In the genomic region with DNA sequence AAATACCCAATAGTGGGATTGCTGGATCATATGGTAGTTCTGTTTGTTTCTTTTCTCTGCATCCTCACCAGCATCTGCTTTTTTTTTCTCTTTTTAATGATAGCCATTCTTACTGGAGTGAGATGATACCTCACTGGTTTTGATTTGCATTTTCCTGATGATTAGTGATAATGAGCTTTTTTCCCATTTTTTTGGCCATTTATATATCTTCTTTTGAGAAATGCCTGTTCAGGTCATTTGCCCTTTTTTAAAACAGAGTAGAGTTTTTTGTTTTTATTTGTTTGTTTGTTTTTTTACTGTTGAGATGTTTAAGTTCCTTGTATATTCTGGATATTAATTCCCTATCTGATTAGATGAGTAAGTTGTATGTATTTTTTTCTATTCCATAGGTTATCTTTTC, we compare ENCODE assay signal across 23 cellular contexts.
A peak's percentile ranks its signal among the peaks of the same experiment; 100 is the strongest.
DNase-seq lines count a peak whose midpoint lies in the region; ATAC-seq, FAIRE-seq and TF ChIP-seq lines count a peak whose summit lies in the region.
"Had no signal": no experiment of that assay in that cellular context is flagged by ENCODE, and none has a peak within 500 bp of the region (broad histone marks: within the 10 kb centered on the region; RNA-seq: fewer than 3 reads in every experiment).

No MANE protein-coding gene starts in this region.

- H3K9me1 ChIP-seq in K562 (ENCODE audit: control insufficient read depth, insufficient read depth, low read length): no peaks in the 10 kb centered on the region

- H3K27ac ChIP-seq in K562 (ENCODE audit: extremely low read depth, low read depth, low read length) (no peak overlapping the region), pancreas (no peak overlapping the region)
- H3K27ac ChIP-seq: 22Rv1; BLaER1 treated with 17β-estradiol and CSF1 and Interleukin-3, amounts not matched to agents 10 nM and 100 nM; C4-2B had no signal

- H2AFZ ChIP-seq in K562 (ENCODE audit: low read depth, low read length): no peak overlapping the region

- H3K9ac ChIP-seq in K562 (ENCODE audit: insufficient read depth in 1 of 2, low read depth in 2 of 2, low read length in 2 of 2): no peak overlapping the region
- H3K9ac ChIP-seq: BLaER1 treated with 17β-estradiol and CSF1 and Interleukin-3, amounts not matched to agents 10 nM and 100 nM had no signal

- no peak for TF ChIP-seq CTCF in K562 (IDR thresholded peaks at IDR 0.05 in 2 of 3, conservative IDR thresholded peaks at IDR 0.05 in 1 of 3; ENCODE audit: insufficient read depth in 2 of 3, low read depth in 1 of 3, low read length in 3 of 3)
- no peak for TF ChIP-seq CTCF in pancreas (IDR thresholded peaks at IDR 0.05)
- TF ChIP-seq CTCF in activated CD8-positive, alpha-beta T cell treated with anti-CD3 and anti-CD28 coated beads for 36 hours (IDR thresholded peaks at IDR 0.05): no peak

- peak overlapping the region; percentile 43 for H3K27ac Mint-ChIP-seq in activated T-cell treated with anti-CD3 and anti-CD28 coated beads, Interleukin-2, amount 50 U/mL, for 72 hours
- no peak overlapping the region for H3K27ac Mint-ChIP-seq in activated CD8-positive, alpha-beta T cell treated with anti-CD3 and anti-CD28 coated beads for 36 hours
- H3K27ac Mint-ChIP-seq: B cell; CD4-positive, alpha-beta T cell; CD8-positive, alpha-beta T cell had no signal

- no TSS peak for BruUV-seq in K562 (replicated peaks; lab: Mats Ljungman, UMichigan)

- no peaks in the 10 kb centered on the region for H3K79me2 ChIP-seq in K562 (ENCODE audit: control insufficient read depth, insufficient read depth, low read length)

- FAIRE-seq in G401.6 (lab: Jason Lieb, UNC): peak; percentile 21
- no peak for FAIRE-seq in K562 (lab: Jason Lieb, UNC)
- FAIRE-seq in pancreas (lab: Jason Lieb, UNC): peak; percentile 32
- FAIRE-seq: GM19239 had no signal

- no peaks in the 10 kb centered on the region for H4K20me1 ChIP-seq in K562 (replicated peaks; ENCODE audit: control insufficient read depth, insufficient read depth, low read length)
- H4K20me1 ChIP-seq: BLaER1 treated with 17β-estradiol and CSF1 and Interleukin-3, amounts not matched to agents 10 nM and 100 nM had no signal

- no peak overlapping the region for H3K4me3 ChIP-seq in K562
- no peak overlapping the region for H3K4me3 ChIP-seq in pancreas
- H3K4me3 ChIP-seq: BLaER1 treated with 17β-estradiol and CSF1 and Interleukin-3, amounts not matched to agents 10 nM and 100 nM had no signal

- no peak for TF ChIP-seq POLR2A in K562 (conservative IDR thresholded peaks at IDR 0.05)

- CTCF ChIA-PET in K562 (lab: Yijun Ruan, JAX; ENCODE audit: low intra/inter-chr PET ratio): no interaction called here
- CTCF ChIA-PET in activated CD8-positive, alpha-beta T cell treated with anti-CD3 and anti-CD28 coated beads for 36 hours (lab: Charles Lee): no interaction called here

- no peak for TF ChIP-seq EP300 in K562 (IDR thresholded peaks at IDR 0.05; ENCODE audit: low read length)

- H3K27me3 ChIP-seq in K562 (ENCODE audit: control insufficient read depth in 2 of 2, insufficient read depth in 2 of 2, low read length in 2 of 2): no peaks in the 10 kb centered on the region
- no peaks in the 10 kb centered on the region for H3K27me3 ChIP-seq in pancreas
- H3K27me3 ChIP-seq: BLaER1 treated with 17β-estradiol and CSF1 and Interleukin-3, amounts not matched to agents 10 nM and 100 nM had no signal

- H3K4me3 Mint-ChIP-seq in activated T-cell treated with anti-CD3 and anti-CD28 coated beads, Interleukin-2, amount 50 U/mL, for 72 hours: no peak overlapping the region
- no peak overlapping the region for H3K4me3 Mint-ChIP-seq in activated CD8-positive, alpha-beta T cell treated with anti-CD3 and anti-CD28 coated beads for 36 hours
- H3K4me3 Mint-ChIP-seq: B cell; CD4-positive, alpha-beta T cell; CD8-positive, alpha-beta T cell had no signal

- no peak for ATAC-seq in activated T-cell treated with anti-CD3 and anti-CD28 coated beads, Interleukin-2, amount 50 U/mL, for 72 hours (replicated peaks in 1 of 2)
- ATAC-seq in K562 (no peak), pancreas (no peak), HG03460 (IDR thresholded peaks at IDR 0.05; ENCODE audit: unreplicated experiment) (no peak)
- ATAC-seq in activated CD8-positive, alpha-beta T cell treated with anti-CD3 and anti-CD28 coated beads for 36 hours: no peak
- ATAC-seq: CD8-positive, alpha-beta T cell had no signal

- H3K4me2 ChIP-seq in K562 (ENCODE audit: insufficient read depth, low read length): no peak overlapping the region
- H3K4me2 ChIP-seq: BLaER1 treated with 17β-estradiol and CSF1 and Interleukin-3, amounts not matched to agents 10 nM and 100 nM had no signal

- POLR2A ChIA-PET in K562 (lab: Yijun Ruan, JAX): no interaction called here
- POLR2A ChIA-PET in activated CD8-positive, alpha-beta T cell treated with anti-CD3 and anti-CD28 coated beads for 36 hours (lab: Charles Lee): no interaction called here

- H3K4me1 ChIP-seq in K562 (replicated peaks in 1 of 2; ENCODE audit: control insufficient read depth in 2 of 2, insufficient read depth in 2 of 2, low read length in 2 of 2): no peaks in the 10 kb centered on the region
- no peaks in the 10 kb centered on the region for H3K4me1 ChIP-seq in pancreas
- H3K4me1 ChIP-seq: BLaER1 treated with 17β-estradiol and CSF1 and Interleukin-3, amounts not matched to agents 10 nM and 100 nM had no signal

- no peak for DNase-seq in activated T-cell treated with anti-CD3 and anti-CD28 coated beads, Interleukin-2, amount 50 U/mL, for 72 hours
- DNase-seq in activated T-cell treated with anti-CD3 and anti-CD28 coated beads for 4 hours (no peak), K562 (ENCODE audit: extremely low read depth in 1 of 4, low spot score in 3 of 4) (no peak), pancreas (no peak), COR-L47 (lab: John Stamatoyannopoulos, UW) (no peak)
- DNase-seq in activated CD8-positive, alpha-beta T cell treated with anti-CD3 and anti-CD28 coated beads for 36 hours: no peak
- DNase-seq: AML-193; CD4-positive, alpha-beta T cell; CD8-positive, alpha-beta T cell; DMS 273 treated with DMSO at 0.1 percent for 48 hours; DMS153; DMS53; DMS79; DND-41; EL; GF-D8 had no signal

- intact Hi-C loops in K562 (cut with micrococcal nuclease): no loop called here
- intact Hi-C loops in pancreas (cut with DNase I): no loop called here
- intact Hi-C loops in activated CD8-positive, alpha-beta T cell treated with anti-CD3 and anti-CD28 coated beads for 36 hours (cut with micrococcal nuclease): no loop called here

- H3K4me1 Mint-ChIP-seq in activated T-cell treated with anti-CD3 and anti-CD28 coated beads, Interleukin-2, amount 50 U/mL, for 72 hours (ENCODE audit: low read depth): no peaks in the 10 kb centered on the region
- H3K4me1 Mint-ChIP-seq in activated CD8-positive, alpha-beta T cell treated with anti-CD3 and anti-CD28 coated beads for 36 hours (ENCODE audit: low read depth): no peaks in the 10 kb centered on the region
- H3K4me1 Mint-ChIP-seq: B cell had no signal

- H3K9me3 Mint-ChIP-seq in activated T-cell treated with anti-CD3 and anti-CD28 coated beads, Interleukin-2, amount 50 U/mL, for 72 hours: peaks cover 4 to 8% of the 10 kb centered on the region in 2 donors
- H3K9me3 Mint-ChIP-seq in activated CD8-positive, alpha-beta T cell treated with anti-CD3 and anti-CD28 coated beads for 36 hours: peaks cover 10% of the 10 kb centered on the region

- no peaks in the 10 kb centered on the region for H3K27me3 Mint-ChIP-seq in activated T-cell treated with anti-CD3 and anti-CD28 coated beads, Interleukin-2, amount 50 U/mL, for 72 hours (ENCODE audit: low read depth)
- no peaks in the 10 kb centered on the region for H3K27me3 Mint-ChIP-seq in activated CD8-positive, alpha-beta T cell treated with anti-CD3 and anti-CD28 coated beads for 36 hours
- H3K27me3 Mint-ChIP-seq: B cell; CD4-positive, alpha-beta T cell had no signal

- TF ChIP-seq RAD21 in K562 (CRISPR knock-in tag; conservative IDR thresholded peaks at IDR 0.05 in 1 of 2, IDR thresholded peaks at IDR 0.05 in 1 of 2): no peak

- H3K36me3 ChIP-seq in K562 (ENCODE audit: control insufficient read depth, insufficient read depth, low read length) (no peaks in the 10 kb centered on the region), pancreas (no peaks in the 10 kb centered on the region)

- H3K9me3 ChIP-seq in K562 (replicated peaks; ENCODE audit: control insufficient read depth, insufficient read depth, low read depth, low read length) (no peaks in the 10 kb centered on the region), pancreas (no peaks in the 10 kb centered on the region)

- H3K36me3 Mint-ChIP-seq in activated T-cell treated with anti-CD3 and anti-CD28 coated beads, Interleukin-2, amount 50 U/mL, for 72 hours (ENCODE audit: insufficient read depth in 2 of 2): peaks cover 17 to 27% of the 10 kb centered on the region in 2 donors
- H3K36me3 Mint-ChIP-seq in activated CD8-positive, alpha-beta T cell treated with anti-CD3 and anti-CD28 coated beads for 36 hours (ENCODE audit: low read depth): peaks cover 34% of the 10 kb centered on the region

- in situ Hi-C loops in K562 (cut with MboI): no loop called here

TF ChIP-seq in K562, 482 proteins besides CTCF, POLR2A, EP300 and RAD21 (continues in another document):
- peak; percentile 84 for TF ChIP-seq ZNF507 (tag; conservative IDR thresholded peaks at IDR 0.05)
- TF ChIP-seq ZNF561 (CRISPR knock-in tag; conservative IDR thresholded peaks at IDR 0.05): no peak
